Comparison of ENCODE assay signal across 7 cellular contexts in genomic region chr14:42172304-42172703, GRCh38.
"Had no signal": no experiment of that assay in that cellular context is flagged by ENCODE, and none has a peak within 500 bp of the region (broad histone marks: within the 10 kb centered on the region; RNA-seq: fewer than 3 reads in every experiment).

No MANE protein-coding gene starts in this region.

- H3K4me3 Mint-ChIP-seq: IgD-negative memory B cell had no signal

- FAIRE-seq: HTR-8/SVneo, K562 had no signal

- H3K27ac ChIP-seq: HL-60, KMS-11 had no signal

- H3K27ac Mint-ChIP-seq: IgD-negative memory B cell had no signal

- H3K4me3 ChIP-seq: K562 had no signal

- H3K36me3 Mint-ChIP-seq: IgD-negative memory B cell had no signal

- H3K27me3 Mint-ChIP-seq: IgD-negative memory B cell had no signal

- H3K9ac ChIP-seq: KMS-11 had no signal

- ATAC-seq: K562 had no signal

- DNase-seq: KBM-7, KG1 had no signal

- H3K4me2 ChIP-seq: KMS-11 had no signal
